ENCODE assay signal across 3 cellular contexts in the genomic region with DNA sequence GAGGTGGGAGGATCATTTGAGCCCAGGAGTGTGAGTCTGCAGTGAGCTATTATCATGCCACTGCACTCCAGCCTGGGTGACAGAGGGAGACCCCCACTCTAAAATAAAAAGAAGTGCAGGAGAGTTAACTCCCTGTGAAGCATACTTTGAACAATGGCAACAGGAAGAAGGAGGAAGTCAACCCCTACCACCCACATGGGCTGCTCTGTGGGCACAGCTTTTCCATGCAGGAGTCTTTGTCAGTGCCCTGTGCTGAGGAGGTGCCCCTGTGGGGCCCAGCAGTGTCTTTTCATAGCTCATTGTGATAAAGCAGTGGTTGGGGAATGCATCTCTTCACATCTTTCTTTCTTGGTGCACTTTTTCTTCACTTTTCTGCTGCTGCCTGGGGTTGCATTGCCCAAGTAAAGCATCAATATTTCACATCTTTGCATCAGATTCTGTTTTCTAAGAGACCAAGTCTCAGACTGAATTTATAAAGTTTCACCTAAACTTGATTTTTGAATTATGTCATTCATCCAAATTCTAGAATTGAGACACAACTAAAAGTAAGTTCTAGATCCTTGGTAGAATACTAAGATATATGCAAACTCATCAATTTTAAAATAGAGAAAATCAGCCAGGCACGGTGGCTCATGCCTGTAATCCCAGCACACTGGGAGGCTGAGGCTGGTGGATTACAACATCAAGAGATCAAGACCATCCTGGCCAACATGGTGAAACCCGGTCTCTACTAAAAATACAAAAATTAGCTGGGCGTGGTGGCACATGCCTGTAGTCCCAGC.
TF ChIP-seq lines count a peak whose summit lies in the region.

No MANE protein-coding gene starts in this region.

TF ChIP-seq in HepG2, 621 proteins besides CTCF, POLR2A, EP300 and RAD21:
- TF ChIP-seq MAFF (IDR thresholded peaks at IDR 0.05; ENCODE audit: low read depth, low read length) (peak; percentile 80), MTA3 (CRISPR knock-in tag; IDR thresholded peaks at IDR 0.05) (no peak), MAFK (conservative IDR thresholded peaks at IDR 0.05 in 1 of 2, IDR thresholded peaks at IDR 0.05 in 1 of 2; ENCODE audit: low read length in 2 of 2) (peak; percentile 70 to 86; a peak in 3 of 4 replicates), CAMTA2 (CRISPR knock-in tag; IDR thresholded peaks at IDR 0.05; ENCODE audit: borderline replicate concordance) (no peak)

TF ChIP-seq in IMR-90, 13 proteins besides CTCF, POLR2A, EP300 and RAD21:
- TF ChIP-seq MAZ (IDR thresholded peaks at IDR 0.05; ENCODE audit: borderline replicate concordance, low read depth, low read length) (no peak), MAFK (IDR thresholded peaks at IDR 0.05; ENCODE audit: low read depth, low read length) (peak; percentile 82)
TF ChIP-seq in IMR-90: peak in this region for 1.

TF ChIP-seq in K562, 482 proteins besides CTCF, POLR2A, EP300 and RAD21:
- TF ChIP-seq HNRNPH1 (optimal IDR thresholded peaks at IDR 0.05; ENCODE audit: low read depth, low read length) (no peak), ZNF143 (CRISPR knock-in tag; IDR thresholded peaks at IDR 0.05) (no peak), PURB (CRISPR knock-in tag; IDR thresholded peaks at IDR 0.05; ENCODE audit: low read depth) (no peak), C11orf30 (IDR thresholded peaks at IDR 0.05; ENCODE audit: low read depth) (peak; percentile 63; the same call in 1 of the 2 replicates), ADNP (tag; IDR thresholded peaks at IDR 0.05) (no peak), ZNF316 (IDR thresholded peaks at IDR 0.05) (peak; percentile 71; the same call in 1 of the 2 replicates), NFIC (IDR thresholded peaks at IDR 0.05) (no peak), PTRF (tag; IDR thresholded peaks at IDR 0.05) (no peak), MYBL2 (IDR thresholded peaks at IDR 0.05; ENCODE audit: low read depth) (no peak), MYBL2 (CRISPR knock-in tag; IDR thresholded peaks at IDR 0.05; ENCODE audit: borderline replicate concordance) (no peak), XRCC3 (IDR thresholded peaks at IDR 0.05) (no peak), MAFG (tag; conservative IDR thresholded peaks at IDR 0.05) (peak; percentile 73), BACH1 (tag; IDR thresholded peaks at IDR 0.05) (no peak), MAFK (IDR thresholded peaks at IDR 0.05; ENCODE audit: low read length) (peak; percentile 45; the same call in 1 of the 2 replicates), SRF (CRISPR knock-in tag; IDR thresholded peaks at IDR 0.05) (no peak), DDX20 (tag; IDR thresholded peaks at IDR 0.05; ENCODE audit: low read depth) (no peak), MAFF (IDR thresholded peaks at IDR 0.05; ENCODE audit: low read length) (peak; percentile 58), SP2 (IDR thresholded peaks at IDR 0.05; ENCODE audit: extremely low read depth, low read depth, low read length, poor library complexity, severe bottlenecking) (no peak)
- TF ChIP-seq, protein P1, sequence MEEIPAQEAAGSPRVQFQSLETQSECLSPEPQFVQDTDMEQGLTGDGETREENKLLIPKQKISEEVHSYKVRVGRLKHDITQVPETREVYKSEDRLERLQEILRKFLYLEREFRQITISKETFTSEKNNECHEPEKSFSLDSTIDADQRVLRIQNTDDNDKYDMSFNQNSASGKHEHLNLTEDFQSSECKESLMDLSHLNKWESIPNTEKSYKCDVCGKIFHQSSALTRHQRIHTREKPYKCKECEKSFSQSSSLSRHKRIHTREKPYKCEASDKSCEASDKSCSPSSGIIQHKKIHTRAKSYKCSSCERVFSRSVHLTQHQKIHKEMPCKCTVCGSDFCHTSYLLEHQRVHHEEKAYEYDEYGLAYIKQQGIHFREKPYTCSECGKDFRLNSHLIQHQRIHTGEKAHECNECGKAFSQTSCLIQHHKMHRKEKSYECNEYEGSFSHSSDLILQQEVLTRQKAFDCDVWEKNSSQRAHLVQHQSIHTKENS (CRISPR knock-in tag; IDR thresholded peaks at IDR 0.05), result no peak
- TF ChIP-seq, protein P2, sequence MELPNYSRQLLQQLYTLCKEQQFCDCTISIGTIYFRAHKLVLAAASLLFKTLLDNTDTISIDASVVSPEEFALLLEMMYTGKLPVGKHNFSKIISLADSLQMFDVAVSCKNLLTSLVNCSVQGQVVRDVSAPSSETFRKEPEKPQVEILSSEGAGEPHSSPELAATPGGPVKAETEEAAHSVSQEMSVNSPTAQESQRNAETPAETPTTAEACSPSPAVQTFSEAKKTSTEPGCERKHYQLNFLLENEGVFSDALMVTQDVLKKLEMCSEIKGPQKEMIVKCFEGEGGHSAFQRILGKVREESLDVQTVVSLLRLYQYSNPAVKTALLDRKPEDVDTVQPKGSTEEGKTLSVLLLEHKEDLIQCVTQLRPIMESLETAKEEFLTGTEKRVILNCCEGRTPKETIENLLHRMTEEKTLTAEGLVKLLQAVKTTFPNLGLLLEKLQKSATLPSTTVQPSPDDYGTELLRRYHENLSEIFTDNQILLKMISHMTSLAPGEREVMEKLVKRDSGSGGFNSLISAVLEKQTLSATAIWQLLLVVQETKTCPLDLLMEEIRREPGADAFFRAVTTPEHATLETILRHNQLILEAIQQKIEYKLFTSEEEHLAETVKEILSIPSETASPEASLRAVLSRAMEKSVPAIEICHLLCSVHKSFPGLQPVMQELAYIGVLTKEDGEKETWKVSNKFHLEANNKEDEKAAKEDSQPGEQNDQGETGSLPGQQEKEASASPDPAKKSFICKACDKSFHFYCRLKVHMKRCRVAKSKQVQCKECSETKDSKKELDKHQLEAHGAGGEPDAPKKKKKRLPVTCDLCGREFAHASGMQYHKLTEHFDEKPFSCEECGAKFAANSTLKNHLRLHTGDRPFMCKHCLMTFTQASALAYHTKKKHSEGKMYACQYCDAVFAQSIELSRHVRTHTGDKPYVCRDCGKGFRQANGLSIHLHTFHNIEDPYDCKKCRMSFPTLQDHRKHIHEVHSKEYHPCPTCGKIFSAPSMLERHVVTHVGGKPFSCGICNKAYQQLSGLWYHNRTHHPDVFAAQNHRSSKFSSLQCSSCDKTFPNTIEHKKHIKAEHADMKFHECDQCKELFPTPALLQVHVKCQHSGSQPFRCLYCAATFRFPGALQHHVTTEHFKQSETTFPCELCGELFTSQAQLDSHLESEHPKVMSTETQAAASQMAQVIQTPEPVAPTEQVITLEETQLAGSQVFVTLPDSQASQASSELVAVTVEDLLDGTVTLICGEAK (IDR thresholded peaks at IDR 0.05), result no peak
- TF ChIP-seq, protein P2 (CRISPR knock-in tag; IDR thresholded peaks at IDR 0.05), result no peak
